In genomic region chr3:185959609-185960517, GRCh38 we compare ENCODE assay signal across 8 cellular contexts. TPM values are rescaled to one million over a fixed set of nuclear protein-coding genes. Genes with fewer than 3 reads are reported as not detected.
DNase-seq lines count a peak whose midpoint lies in the region; TF ChIP-seq lines count a peak whose summit lies in the region.

No MANE protein-coding gene starts in this region.

- H3K4me2 ChIP-seq in PC-9 (peak overlapping the region; percentile 84), skeletal muscle satellite cell (ENCODE audit: low read length) (peak overlapping the region; percentile 76)

- POLR2A ChIA-PET in PC-9 (lab: Charles Lee; ENCODE audit: unreplicated experiment): interaction anchor here (0.6 to 1.7 kb wide), 17 partner anchors 10 to 1480 kb away, joined by 3 to 29 read pairs (median 6); partner anchors contain the start of gene TRA2B

- CTCF ChIA-PET in PC-9 (lab: Charles Lee): interaction anchor here (0.6 to 2.2 kb wide), 6 partner anchors 16 to 1264 kb away, joined by 4 to 20 read pairs (median 4); no protein-coding TSS in a partner anchor

- DNase-seq in DMS153 (lab: John Stamatoyannopoulos, UW) (peak; percentile 12), DMS153 treated with DMSO at 0.1 percent for 48 hours (lab: John Stamatoyannopoulos, UW; ENCODE audit: unreplicated experiment) (no peak), PC-9 (peak; percentile 74 to 91), esophagus squamous epithelium (lab: John Stamatoyannopoulos, UW) (no peak), NCI-H748 treated with DMSO at 0.1 percent for 48 hours (lab: John Stamatoyannopoulos, UW) (no peak), uterus (no peak)
- DNase-seq in activated CD4-positive, alpha-beta T cell treated with anti-CD3 and anti-CD28 coated beads, Interleukin-2, amount 50 U/mL, for 48 hours: no peak

- intact Hi-C loops in PC-9 (cut with micrococcal nuclease; ENCODE audit: unreplicated experiment) (loop anchor here (1.0 to 5.0 kb wide), 3 partner anchors 17 to 228 kb away; no protein-coding TSS in a partner anchor), esophagus squamous epithelium (cut with DNase I) (no loop called here), uterus (cut with DNase I; ENCODE audit: low total_unique reads) (no loop called here)

- H3K4me3 ChIP-seq in PC-9 (peak overlapping the region; percentile 77), esophagus squamous epithelium (peak overlapping the region; percentile 23 to 50 (median 40)), skeletal muscle satellite cell (ENCODE audit: low read length) (peak overlapping the region; percentile 63), uterus (no peak overlapping the region)

- no peaks in the 10 kb centered on the region for H3K27me3 ChIP-seq in PC-9 (ENCODE audit: insufficient read depth, low read depth)
- peaks cover 0 to 7% (median 0%) of the 10 kb centered on the region in 4 donors for H3K27me3 ChIP-seq in esophagus squamous epithelium
- H3K27me3 ChIP-seq in skeletal muscle satellite cell (ENCODE audit: control insufficient read depth, insufficient read depth, low read length): no peaks in the 10 kb centered on the region
- H3K27me3 ChIP-seq in uterus: no peaks in the 10 kb centered on the region

- peaks cover 61% of the 10 kb centered on the region for H3K79me2 ChIP-seq in PC-9 (ENCODE audit: low read depth)

- peaks cover 40% of the 10 kb centered on the region for H4K20me1 ChIP-seq in PC-9 (ENCODE audit: insufficient read depth)

- H3K36me3 ChIP-seq in PC-9 (ENCODE audit: low read depth) (peaks cover 39% of the 10 kb centered on the region), esophagus squamous epithelium (no peaks in the 10 kb centered on the region), skeletal muscle satellite cell (ENCODE audit: insufficient read depth, low read length) (no peaks in the 10 kb centered on the region), uterus (no peaks in the 10 kb centered on the region)

- no TSS peak for BruUV-seq in PC-9 (replicated peaks; lab: Mats Ljungman, UMichigan)

- H3K9ac ChIP-seq in skeletal muscle satellite cell (ENCODE audit: low read depth, low read length): peak overlapping the region; percentile 79

- peaks cover 37% of the 10 kb centered on the region for H3F3A ChIP-seq in PC-9 (ENCODE audit: insufficient read depth, low read depth)

- H3K27ac ChIP-seq in PC-9: peak overlapping the region; percentile 96
- peak overlapping the region; percentile 74 to 87 (median 82) for H3K27ac ChIP-seq in esophagus squamous epithelium
- no peak overlapping the region for H3K27ac ChIP-seq in uterus

- WGBS in esophagus squamous epithelium, 2 donors: 14 to 29% methylated on average over 5 of the region's 5 CpGs

- peaks cover 49% of the 10 kb centered on the region for H3K4me1 ChIP-seq in PC-9 (replicated peaks; ENCODE audit: insufficient read depth)
- H3K4me1 ChIP-seq in esophagus squamous epithelium: peaks cover 3 to 34% (median 4%) of the 10 kb centered on the region in 3 donors
- peaks cover 27% of the 10 kb centered on the region for H3K4me1 ChIP-seq in skeletal muscle satellite cell (ENCODE audit: control insufficient read depth, insufficient read depth, low read length)
- no peaks in the 10 kb centered on the region for H3K4me1 ChIP-seq in uterus

- TF ChIP-seq POLR2A in esophagus squamous epithelium (IDR thresholded peaks at IDR 0.05) (peak in 1 of 4 donors; percentile 47), uterus (IDR thresholded peaks at IDR 0.05) (no peak)

- H2AFZ ChIP-seq in PC-9: no peak overlapping the region

- TF ChIP-seq CTCF in PC-9 (conservative IDR thresholded peaks at IDR 0.05): peak; percentile 11; the same call in 1 of the 2 replicates
- TF ChIP-seq CTCF in esophagus squamous epithelium (IDR thresholded peaks at IDR 0.05): no peak
- no peak for TF ChIP-seq CTCF in uterus (IDR thresholded peaks at IDR 0.05)

- H3K9me3 ChIP-seq in PC-9 (ENCODE audit: insufficient read depth, low read depth) (no peaks in the 10 kb centered on the region; the same call in 1 of the 2 replicates), esophagus squamous epithelium (no peaks in the 10 kb centered on the region), skeletal muscle satellite cell (replicated peaks; ENCODE audit: low read length) (no peaks in the 10 kb centered on the region), uterus (no peaks in the 10 kb centered on the region)

- no peaks in the 10 kb centered on the region for H3K9me2 ChIP-seq in PC-9 (ENCODE audit: insufficient read depth)

RNA-seq across cellular contexts. Expression of gene TRA2B, which starts 22.0 kb away (rescaled TPM):
- 117 and 158 TPM in 2 replicates for total RNA-seq in PC-9 (2021)
- 100 to 1,000 TPM in 3 of 4 donors, 10 to 100 TPM in 1; 83.3 to 396 (median 171) TPM for total RNA-seq in esophagus squamous epithelium
- 213 and 218 TPM in 2 replicates for total RNA-seq in skeletal muscle satellite cell (2012; rRNA removed)
- 100 to 1,000 TPM in 3 of 4 donors, 10 to 100 TPM in 1; 33.8 to 425 (median 173) TPM for total RNA-seq in uterus

Comparison
In these comparisons a context has a peak if more than half of its experiments do, and no peak if none do; other contexts are left out.
1. DNase-seq: peak in DMS153 (single experiment) and PC-9 (2 of 2); none in DMS153 treated with DMSO at 0.1 percent for 48 hours (single experiment), esophagus squamous epithelium (single experiment), NCI-H748 treated with DMSO at 0.1 percent for 48 hours (single experiment), uterus (0 of 2) and activated CD4-positive, alpha-beta T cell treated with anti-CD3 and anti-CD28 coated beads, Interleukin-2, amount 50 U/mL, for 48 hours (0 of 2).
2. H3K27ac ChIP-seq: peak in PC-9 (single experiment) and esophagus squamous epithelium (4 of 4); none in uterus (0 of 2).
3. H3K4me3 ChIP-seq: peak in PC-9 (single experiment), esophagus squamous epithelium (4 of 4) and skeletal muscle satellite cell (single experiment); none in uterus (0 of 2).